ENCODE assay signal across 1 cellular context in the genomic region with DNA sequence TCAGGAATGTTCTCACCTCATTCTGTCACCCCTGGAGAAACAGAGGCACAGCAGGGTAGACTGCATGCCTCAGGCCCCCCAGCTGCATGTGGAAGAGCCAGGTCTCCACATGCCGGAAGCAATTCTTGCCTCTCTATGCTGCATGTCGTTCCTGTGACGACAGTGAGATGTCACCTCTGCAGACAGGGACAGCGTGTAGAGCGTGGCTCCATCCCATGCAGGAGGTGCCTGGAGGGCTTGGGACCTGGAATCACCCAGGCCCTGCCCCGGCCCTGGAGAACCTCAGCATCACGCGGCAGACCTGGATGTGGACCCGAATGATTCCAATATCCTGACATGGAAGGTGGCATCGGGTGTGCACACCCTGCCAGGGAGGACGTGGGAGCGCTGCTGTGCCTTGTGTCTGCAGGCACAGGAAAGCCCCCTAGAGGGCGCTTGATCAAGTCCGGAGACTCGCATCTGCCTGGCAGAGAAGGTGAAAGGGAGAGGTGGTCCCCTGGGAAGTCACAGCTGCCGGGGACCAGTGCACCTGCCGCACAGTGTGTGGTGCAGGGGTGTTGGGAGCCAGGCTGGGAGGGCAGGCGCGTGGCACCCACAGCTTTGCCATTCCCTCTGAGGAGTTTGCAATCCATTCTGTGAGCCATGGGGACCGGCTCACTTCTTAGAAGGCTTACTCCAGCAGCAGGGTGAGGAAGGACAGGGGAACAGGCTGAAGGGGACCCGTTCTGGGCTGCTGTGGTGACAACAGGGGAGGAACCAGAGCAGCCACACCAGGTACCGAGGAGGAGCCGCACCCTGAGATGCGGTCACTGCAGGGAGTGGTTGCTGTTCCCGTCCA.
TF ChIP-seq lines count a peak whose summit lies in the region.

No MANE protein-coding gene starts in this region.

TF ChIP-seq in GM23338, 12 proteins besides CTCF, POLR2A, EP300 and RAD21:
- TF ChIP-seq ZNF462 (CRISPR knock-in tag; IDR thresholded peaks at IDR 0.05), result no peak
- no peak for TF ChIP-seq CREB1 (CRISPR knock-in tag; IDR thresholded peaks at IDR 0.05; ENCODE audit: low read depth)
- TF ChIP-seq EZH2phosphoT487 (IDR thresholded peaks at IDR 0.05; ENCODE audit: unreplicated experiment), result no peak
- no peak for TF ChIP-seq REST (IDR thresholded peaks at IDR 0.05; ENCODE audit: unreplicated experiment)
- no peak for TF ChIP-seq POLR2AphosphoS5 (IDR thresholded peaks at IDR 0.05; ENCODE audit: low read depth)
